In genomic region chr6:6823030-6823429, GRCh38 we compare ENCODE assay signal across 19 cellular contexts.
"Had no signal": no experiment of that assay in that cellular context is flagged by ENCODE, and none has a peak within 500 bp of the region (broad histone marks: within the 10 kb centered on the region; RNA-seq: fewer than 3 reads in every experiment).

No MANE protein-coding gene starts in this region.

- H3K9me3 Mint-ChIP-seq: activated CD4-positive, alpha-beta memory T cell treated with anti-CD3 and anti-CD28 coated beads for 36 hours; activated naive CD4-positive, alpha-beta T cell treated with anti-CD3 and anti-CD28 coated beads for 36 hours; naive thymus-derived CD8-positive, alpha-beta T cell; neural progenitor cell; T-helper 2 cell treated with Interferon-gamma antibody and Interleukin-4, amounts not matched to agents 5 μg/mL and 100 μg/mL, for 36 hours had no signal

- H3K4me1 ChIP-seq: colonic mucosa, tibial artery had no signal

- H3K36me3 ChIP-seq: colonic mucosa, lower lobe of right lung, neural progenitor cell, tibial artery had no signal

- H3K9me3 ChIP-seq: colonic mucosa, lower lobe of right lung, tibial artery had no signal

- H3K9ac ChIP-seq: neural progenitor cell had no signal

- H3K4me2 ChIP-seq: neural progenitor cell, smooth muscle cell had no signal

- H3K4me3 ChIP-seq: colonic mucosa, lower lobe of right lung, neural progenitor cell, smooth muscle cell, tibial artery had no signal

- H3K27me3 ChIP-seq: colonic mucosa, foreskin keratinocyte, neural progenitor cell had no signal

- DNase-seq: activated CD4-positive, alpha-beta memory T cell treated with anti-CD3 and anti-CD28 coated beads for 36 hours; activated effector memory CD4-positive, alpha-beta T cell treated with Interleukin-2 at 50 U/mL for 16 hours; activated naive CD4-positive, alpha-beta T cell treated with anti-CD3 and anti-CD28 coated beads for 36 hours; activated T-cell treated with anti-CD3 and anti-CD28 coated beads, Interleukin-2, amount 50 U/mL, for 48 hours; colonic mucosa; foreskin keratinocyte; kidney; lower lobe of right lung; naive thymus-derived CD8-positive, alpha-beta T cell; posterior cingulate gyrus; stimulated activated CD4-positive, alpha-beta T cell treated with anti-CD3 and anti-CD28 coated beads, Interleukin-15, amount 100 ng/mL, for 24 hours; stimulated activated CD4-positive, alpha-beta T cell treated with anti-CD3 and anti-CD28 coated beads, Interleukin-2, amount 100 ng/mL, for 48 hours; stimulated activated CD8-positive, alpha-beta memory T cell treated with anti-CD3 and anti-CD28 coated beads, Interleukin-4, amount 100 ng/mL, for 48 hours; stimulated activated naive CD4-positive, alpha-beta T cell treated with Interleukin-2 at 50 U/mL for 16 hours; tibial artery had no signal

- H2AFZ ChIP-seq: neural progenitor cell had no signal

- H3K27ac ChIP-seq: colonic mucosa, foreskin keratinocyte, lower lobe of right lung, neural progenitor cell, tibial artery had no signal

- H3K36me3 Mint-ChIP-seq: activated CD4-positive, alpha-beta memory T cell treated with anti-CD3 and anti-CD28 coated beads for 36 hours; naive thymus-derived CD8-positive, alpha-beta T cell; neural progenitor cell had no signal

- H3K4me3 Mint-ChIP-seq: activated CD4-positive, alpha-beta memory T cell treated with anti-CD3 and anti-CD28 coated beads for 36 hours; activated naive CD4-positive, alpha-beta T cell treated with anti-CD3 and anti-CD28 coated beads for 36 hours; naive thymus-derived CD8-positive, alpha-beta T cell; neural progenitor cell; T-helper 2 cell treated with Interferon-gamma antibody and Interleukin-4, amounts not matched to agents 5 μg/mL and 100 μg/mL, for 36 hours had no signal

- H3K27ac Mint-ChIP-seq: activated CD4-positive, alpha-beta memory T cell treated with anti-CD3 and anti-CD28 coated beads for 36 hours; activated naive CD4-positive, alpha-beta T cell treated with anti-CD3 and anti-CD28 coated beads for 36 hours; naive thymus-derived CD8-positive, alpha-beta T cell; T-helper 2 cell treated with Interferon-gamma antibody and Interleukin-4, amounts not matched to agents 5 μg/mL and 100 μg/mL, for 36 hours had no signal

- ATAC-seq: foreskin keratinocyte; lower lobe of right lung; naive thymus-derived CD8-positive, alpha-beta T cell; sciatic nerve had no signal
